In the genomic region with DNA sequence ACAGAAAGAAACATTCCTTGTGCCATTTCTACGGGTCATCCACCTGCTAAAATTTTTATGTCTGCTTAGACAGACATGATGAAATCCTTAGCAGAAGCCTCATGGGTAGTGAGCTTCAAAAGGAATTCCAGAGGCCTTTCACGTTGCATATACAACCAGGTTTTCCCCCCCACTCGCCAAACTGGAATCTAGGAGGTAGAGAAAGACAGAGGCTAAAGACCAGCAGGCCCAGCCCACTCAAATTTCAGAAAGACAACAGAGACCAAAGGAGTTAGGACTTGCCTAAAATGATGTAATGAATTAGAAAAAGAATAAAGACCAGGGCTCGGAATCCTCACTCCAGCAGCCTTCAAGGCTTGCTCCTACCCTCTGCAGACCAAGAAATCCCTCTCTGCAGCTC, we compare ENCODE assay signal across 9 cellular contexts. TPM values are rescaled to one million over a fixed set of nuclear protein-coding genes. Genes with fewer than 3 reads are reported as not detected.
DNase-seq lines count a peak whose midpoint lies in the region; ATAC-seq and TF ChIP-seq lines count a peak whose summit lies in the region.
"Had no signal": no experiment of that assay in that cellular context is flagged by ENCODE, and none has a peak within 500 bp of the region (broad histone marks: within the 10 kb centered on the region; RNA-seq: fewer than 3 reads in every experiment).

No MANE protein-coding gene starts in this region.

- POLR2A ChIA-PET in naive thymus-derived CD4-positive, alpha-beta T cell (lab: Charles Lee): interaction anchor here (0.7 to 7.6 kb wide), 7 partner anchors 9 to 1476 kb away, joined by 3 to 92 read pairs (median 7); partner anchors contain the start of genes B4GALT1 and SMU1

- H3K4me3 ChIP-seq in heart right ventricle (peak overlapping the region in 2 of 10 donors; percentile 11 to 14), urinary bladder (ENCODE audit: low read depth, low read length) (no peak overlapping the region)
- peak overlapping the region; percentile 8 for H3K4me3 ChIP-seq in naive thymus-derived CD4-positive, alpha-beta T cell (ENCODE audit: low read length)
- H3K4me3 ChIP-seq: SJCRH30 had no signal

- H3K4me3 Mint-ChIP-seq in naive thymus-derived CD4-positive, alpha-beta T cell: peak overlapping the region; percentile 15 to 86 (median 78)

- H3K27me3 Mint-ChIP-seq in naive thymus-derived CD4-positive, alpha-beta T cell: no peaks in the 10 kb centered on the region

- peaks cover 0 to 15% (median 5%) of the 10 kb centered on the region in 5 donors for H3K36me3 Mint-ChIP-seq in naive thymus-derived CD4-positive, alpha-beta T cell

- 43 to 45% methylated on average over 4 of the region's 4 CpGs for WGBS in heart right ventricle, 2 donors
- 59% methylated on average over 4 of the region's 4 CpGs for WGBS in urinary bladder

- H3K27me3 ChIP-seq in heart right ventricle: no peaks in the 10 kb centered on the region
- H3K27me3 ChIP-seq in naive thymus-derived CD4-positive, alpha-beta T cell (ENCODE audit: control insufficient read depth in 2 of 2, insufficient read depth in 2 of 2, low read length in 2 of 2): no peaks in the 10 kb centered on the region
- H3K27me3 ChIP-seq: SJCRH30 had no signal

- H3K27ac ChIP-seq in heart right ventricle (peak overlapping the region; percentile 63 to 100 (median 99)), cingulate gyrus (ENCODE audit: low read depth, low read length) (peak overlapping the region; percentile 79), urinary bladder (ENCODE audit: low read depth) (peak overlapping the region; percentile 91)
- H3K27ac ChIP-seq in naive thymus-derived CD4-positive, alpha-beta T cell (ENCODE audit: low read depth, low read length): peak overlapping the region; percentile 91
- H3K27ac ChIP-seq: SJCRH30 had no signal

- H3K4me1 Mint-ChIP-seq in naive thymus-derived CD4-positive, alpha-beta T cell: peaks cover 78 to 99% (median 94%) of the 10 kb centered on the region in 7 donors

- no peak for TF ChIP-seq CTCF in heart right ventricle (IDR thresholded peaks at IDR 0.05)

- CTCF ChIA-PET in naive thymus-derived CD4-positive, alpha-beta T cell (lab: Charles Lee): interaction anchor here (1.1 kb wide), 1 partner anchor 54 kb away, joined by 3 read pairs; no protein-coding TSS in a partner anchor

- peaks cover 0 to 4% (median 0%) of the 10 kb centered on the region in 11 donors for H3K9me3 Mint-ChIP-seq in naive thymus-derived CD4-positive, alpha-beta T cell

- peaks cover 0 to 7% (median 0%) of the 10 kb centered on the region in 11 donors for H3K9me3 ChIP-seq in heart right ventricle
- H3K9me3 ChIP-seq in naive thymus-derived CD4-positive, alpha-beta T cell (ENCODE audit: control insufficient read depth in 2 of 3, low read length in 3 of 3): peaks cover 0 to 5% (median 0%) of the 10 kb centered on the region in 3 experiments
- H3K9me3 ChIP-seq: SJCRH30 had no signal

- DNase-seq in heart right ventricle (no peak), left ventricle myocardium superior (no peak), SK-N-DZ (ENCODE audit: low spot score) (no peak), SHP77 (lab: John Stamatoyannopoulos, UW) (no peak)
- no peak for DNase-seq in naive thymus-derived CD4-positive, alpha-beta T cell
- DNase-seq: SJCRH30 had no signal

- H3K27ac Mint-ChIP-seq in naive thymus-derived CD4-positive, alpha-beta T cell: peak overlapping the region; percentile 88 to 99 (median 97)

- intact Hi-C loops in heart right ventricle (cut with DNase I) (loop anchor here in 1 of 10 donors (5.0 kb wide), 1 partner anchor 51 kb away; no protein-coding TSS in a partner anchor), left ventricle myocardium superior (cut with micrococcal nuclease) (no loop called here)
- intact Hi-C loops in naive thymus-derived CD4-positive, alpha-beta T cell (cut with micrococcal nuclease): loop anchor here (2.0 kb wide), 4 partner anchors 15 to 133 kb away; partner anchors contain the start of gene NFX1 (in 1 of the 2)

- ATAC-seq in heart right ventricle: no peak
- no peak for ATAC-seq in left ventricle myocardium superior
- no peak for ATAC-seq in naive thymus-derived CD4-positive, alpha-beta T cell
- no peak for ATAC-seq in GM18907 (IDR thresholded peaks at IDR 0.05; ENCODE audit: unreplicated experiment)

- H3K36me3 ChIP-seq in heart right ventricle (no peaks in the 10 kb centered on the region), urinary bladder (ENCODE audit: insufficient read depth) (no peaks in the 10 kb centered on the region)
- H3K36me3 ChIP-seq in naive thymus-derived CD4-positive, alpha-beta T cell (ENCODE audit: control insufficient read depth in 2 of 3, insufficient read depth in 3 of 3, low read length in 3 of 3): no peaks in the 10 kb centered on the region
- H3K36me3 ChIP-seq: SJCRH30 had no signal

- H3K4me1 ChIP-seq in heart right ventricle (peaks cover 47 to 99% (median 90%) of the 10 kb centered on the region in 9 donors), urinary bladder (ENCODE audit: insufficient read depth) (peaks cover 7% of the 10 kb centered on the region)
- H3K4me1 ChIP-seq in naive thymus-derived CD4-positive, alpha-beta T cell (ENCODE audit: control insufficient read depth in 2 of 2, insufficient read depth in 2 of 2, low read length in 2 of 2): peaks cover 76 to 89% of the 10 kb centered on the region in 2 donors

RNA-seq across cellular contexts. Expression of gene B4GALT1, which starts 9.2 kb away (rescaled TPM):
- total RNA-seq in heart right ventricle: 100 to 1,000 TPM in 1 of 10 donors, 10 to 100 TPM in 9; 30.0 to 117 (median 43.1) TPM
- 10 to 100 TPM; 14.8 to 29.0 TPM for polyA plus RNA-seq in heart right ventricle
- total RNA-seq in left ventricle myocardium superior: 42.5 TPM
- 10 to 100 TPM; 40.7 to 86.2 (median 45.6) TPM for total RNA-seq in naive thymus-derived CD4-positive, alpha-beta T cell
- polyA plus RNA-seq in naive thymus-derived CD4-positive, alpha-beta T cell: 10 to 100 TPM; 12.9 to 16.4 TPM
- total RNA-seq in urinary bladder: 36.4 TPM
- 57.7 TPM for polyA plus RNA-seq in urinary bladder
- 2.3 and 2.7 TPM in 2 replicates for polyA plus RNA-seq in SK-N-DZ (2014; cell fraction: cytosol; rRNA removed)
- 1.3 and 2.3 TPM in 2 replicates for polyA plus RNA-seq in SK-N-DZ (2014; cell fraction: nucleus; rRNA removed)
